8 cellular contexts compared by ENCODE assay signal in the genomic region with DNA sequence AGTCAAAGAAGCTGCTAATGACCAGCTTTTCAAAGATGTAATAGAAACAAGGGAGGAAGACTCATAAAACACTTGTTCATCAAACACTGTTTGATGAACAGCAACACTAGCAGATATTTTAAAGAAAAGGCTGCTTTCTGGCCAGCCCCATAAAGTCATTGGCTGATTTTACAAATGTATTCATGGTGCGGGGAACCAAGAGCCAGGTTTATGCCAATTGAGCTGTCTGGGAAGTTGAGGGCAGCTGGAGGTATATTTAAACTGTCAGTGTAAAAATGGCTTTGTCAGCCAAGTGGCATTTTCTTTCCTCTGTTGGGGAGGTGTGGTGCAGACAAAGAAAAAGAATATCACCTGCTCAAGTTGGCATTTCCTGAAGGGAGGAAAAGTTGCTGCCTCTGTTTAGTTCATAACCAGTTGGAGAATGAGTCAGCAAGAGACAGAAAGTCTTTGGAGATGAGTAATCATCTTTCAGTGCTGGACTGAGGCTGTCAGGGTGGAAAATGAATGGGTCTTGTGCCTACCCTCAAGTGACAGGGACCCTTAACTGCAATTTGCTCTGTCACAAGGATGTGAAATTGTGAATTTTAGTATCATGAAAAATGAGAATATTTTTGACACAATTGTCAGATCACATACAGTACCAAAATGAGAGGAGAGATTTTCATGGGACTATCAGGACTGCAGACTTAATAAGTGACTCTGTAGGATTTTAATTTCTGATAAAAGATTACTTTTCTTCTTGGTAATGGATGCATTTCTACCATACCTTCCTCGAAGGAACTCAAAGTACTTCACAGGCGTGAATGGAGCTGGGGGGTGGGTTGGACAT.
DNase-seq lines count a peak whose midpoint lies in the region; ATAC-seq and TF ChIP-seq lines count a peak whose summit lies in the region.

No MANE protein-coding gene starts in this region.

- DNase-seq in GM04503 (ENCODE audit: low read depth) (peak; percentile 2), PC-3 (peak; percentile 88), foreskin keratinocyte (peak; percentile 75 to 91), T-cell (no peak), mesenteric fat pad (ENCODE audit: low spot score) (no peak), neural progenitor cell (ENCODE audit: low spot score) (no peak), upper lobe of left lung (no peak)

- H2AFZ ChIP-seq in PC-3 (ENCODE audit: low read length) (peak overlapping the region; percentile 40), neural progenitor cell (replicated peaks) (no peak overlapping the region)

- no peak for TF ChIP-seq EP300 in upper lobe of left lung (IDR thresholded peaks at IDR 0.05)

- intact Hi-C loops in PC-3 (cut with micrococcal nuclease): no loop called here

- H3K27me3 ChIP-seq in PC-3 (ENCODE audit: low read length): no peaks in the 10 kb centered on the region
- H3K27me3 ChIP-seq in foreskin keratinocyte: no peaks in the 10 kb centered on the region
- H3K27me3 ChIP-seq in neural progenitor cell: no peaks in the 10 kb centered on the region
- no peaks in the 10 kb centered on the region for H3K27me3 ChIP-seq in upper lobe of left lung

- H3K4me1 Mint-ChIP-seq in T-cell (peaks cover 0 to 10% (median 0%) of the 10 kb centered on the region in 3 donors), neural progenitor cell (peaks cover 10% of the 10 kb centered on the region)

- peak overlapping the region; percentile 61 for H3K4me2 ChIP-seq in PC-3 (ENCODE audit: low read length)
- H3K4me2 ChIP-seq in neural progenitor cell: no peak overlapping the region

- 74 to 82% methylated on average over 3 of the region's 3 CpGs for WGBS in upper lobe of left lung, 2 donors

- H3K9ac ChIP-seq in PC-3 (ENCODE audit: low read length) (no peak overlapping the region), neural progenitor cell (no peak overlapping the region)

- H3F3A ChIP-seq in PC-3 (ENCODE audit: low read length, unreplicated experiment) (no peaks in the 10 kb centered on the region), neural progenitor cell (ENCODE audit: low read depth) (peaks cover 6% of the 10 kb centered on the region)

- H3K4me3 ChIP-seq in PC-3 (ENCODE audit: low read length) (no peak overlapping the region), neural progenitor cell (no peak overlapping the region), upper lobe of left lung (no peak overlapping the region)

- POLR2A ChIA-PET in PC-3 (lab: Charles Lee; ENCODE audit: unreplicated experiment): no interaction called here
- POLR2A ChIA-PET in T-cell (lab: Charles Lee): interaction anchor here in 1 of 2 donors (0.6 kb wide), 1 partner anchor 99 kb away, joined by 6 read pairs; no protein-coding TSS in a partner anchor

- no peaks in the 10 kb centered on the region for H3K9me3 ChIP-seq in PC-3 (ENCODE audit: low read length)
- H3K9me3 ChIP-seq in neural progenitor cell (ENCODE audit: low read depth): no peaks in the 10 kb centered on the region
- H3K9me3 ChIP-seq in upper lobe of left lung: no peaks in the 10 kb centered on the region

- H3K27ac ChIP-seq in PC-3 (ENCODE audit: low read length) (peak overlapping the region; percentile 29), foreskin keratinocyte (no peak overlapping the region), neural progenitor cell (no peak overlapping the region), upper lobe of left lung (no peak overlapping the region)

- H3K79me2 ChIP-seq in PC-3 (ENCODE audit: low read length): no peaks in the 10 kb centered on the region
- no peaks in the 10 kb centered on the region for H3K79me2 ChIP-seq in neural progenitor cell (ENCODE audit: low read depth)

- H3K4me3 Mint-ChIP-seq in T-cell (no peak overlapping the region), neural progenitor cell (no peak overlapping the region)

- H3K36me3 Mint-ChIP-seq in T-cell (peaks cover 12% of the 10 kb centered on the region), neural progenitor cell (no peaks in the 10 kb centered on the region)

- H4K20me1 ChIP-seq in PC-3 (ENCODE audit: low read length) (no peaks in the 10 kb centered on the region), neural progenitor cell (ENCODE audit: low read depth) (no peaks in the 10 kb centered on the region)

- H3K27ac Mint-ChIP-seq in T-cell: peak overlapping the region in 1 of 2 donors; percentile 17
- no peak overlapping the region for H3K27ac Mint-ChIP-seq in neural progenitor cell

- TF ChIP-seq CTCF in PC-3 (conservative IDR thresholded peaks at IDR 0.05; ENCODE audit: low read depth, low read length) (no peak), foreskin keratinocyte (conservative IDR thresholded peaks at IDR 0.05) (no peak), neural progenitor cell (IDR thresholded peaks at IDR 0.05) (no peak), upper lobe of left lung (IDR thresholded peaks at IDR 0.05) (no peak)

- no TSS peak for BruUV-seq in PC-3 (replicated peaks; lab: Mats Ljungman, UMichigan)

- no peaks in the 10 kb centered on the region for H3K36me3 ChIP-seq in PC-3 (ENCODE audit: low read depth, low read length)
- no peaks in the 10 kb centered on the region for H3K36me3 ChIP-seq in neural progenitor cell
- H3K36me3 ChIP-seq in upper lobe of left lung: no peaks in the 10 kb centered on the region

- H3K9me3 Mint-ChIP-seq in T-cell (no peaks in the 10 kb centered on the region), neural progenitor cell (peaks cover 2% of the 10 kb centered on the region)

- H3K4me1 ChIP-seq in PC-3 (ENCODE audit: insufficient read depth, low read length) (peaks cover 23% of the 10 kb centered on the region), foreskin keratinocyte (peaks cover 10% of the 10 kb centered on the region), neural progenitor cell (peaks cover 17% of the 10 kb centered on the region), upper lobe of left lung (no peaks in the 10 kb centered on the region)

- TF ChIP-seq POLR2A in upper lobe of left lung (IDR thresholded peaks at IDR 0.05): no peak

- peak; percentile 82 for ATAC-seq in HG02588 (IDR thresholded peaks at IDR 0.05; ENCODE audit: unreplicated experiment)
- ATAC-seq in PC-3: peak; percentile 98
- ATAC-seq in foreskin keratinocyte: peak; percentile 99
- no peak for ATAC-seq in T-cell (replicated peaks in 1 of 4)
- ATAC-seq in upper lobe of left lung (ENCODE audit: low FRiP score in 2 of 2): no peak

- H3K27me3 Mint-ChIP-seq in T-cell (no peaks in the 10 kb centered on the region), neural progenitor cell (ENCODE audit: insufficient read depth, low read depth) (peaks cover under 1% of the 10 kb centered on the region)

- no peaks in the 10 kb centered on the region for H3K9me2 ChIP-seq in PC-3 (replicated peaks; ENCODE audit: low read length)

- CTCF ChIA-PET in PC-3 (lab: Charles Lee) (no interaction called here), T-cell (lab: Charles Lee) (no interaction called here)

Comparison
In these comparisons a context has a peak if more than half of its experiments do, and no peak if none do; other contexts are left out.
1. DNase-seq: peak in GM04503 (single experiment), PC-3 (single experiment) and foreskin keratinocyte (2 of 2); none in T-cell (0 of 34), mesenteric fat pad (single experiment), neural progenitor cell (single experiment) and upper lobe of left lung (0 of 2).
2. ATAC-seq: peak in HG02588 (single experiment), PC-3 (single experiment) and foreskin keratinocyte (single experiment); none in T-cell (0 of 4) and upper lobe of left lung (0 of 2).